8 cellular contexts compared by ENCODE assay signal in the genomic region with DNA sequence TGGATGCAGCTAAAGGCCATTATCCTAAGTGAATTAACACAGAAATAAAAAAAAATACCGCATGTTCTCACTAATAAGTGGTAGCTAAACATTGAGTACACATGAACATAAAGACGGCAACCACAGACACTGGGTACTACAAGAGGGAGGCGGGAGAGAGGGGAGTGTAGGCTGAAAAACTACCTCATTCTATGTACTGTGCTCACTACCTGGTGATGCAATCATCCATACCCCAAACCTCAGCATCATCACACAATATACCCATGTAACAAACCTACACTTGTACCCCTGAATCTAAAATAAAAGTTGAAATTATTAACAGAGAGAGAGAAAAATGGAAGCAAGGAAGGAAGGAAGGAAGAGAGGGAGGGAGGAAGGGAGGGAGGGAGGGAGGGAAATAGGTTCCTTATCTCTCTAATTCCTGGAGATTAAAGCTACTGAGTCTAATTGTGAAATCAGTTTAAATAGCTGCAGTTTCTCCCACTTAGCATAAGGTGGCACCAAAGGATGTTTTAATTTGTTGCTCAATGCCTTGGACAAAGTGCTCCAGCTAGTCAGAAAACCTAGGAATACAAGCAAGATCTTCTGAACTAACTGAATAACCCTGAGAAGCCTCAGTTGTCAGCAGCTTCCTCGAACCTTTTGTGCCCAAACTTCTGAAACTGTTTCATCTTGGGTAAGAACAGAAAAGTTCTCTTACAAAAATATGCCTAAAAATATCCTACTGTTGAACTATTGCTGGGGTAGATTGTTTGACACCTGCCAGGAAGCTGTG.
DNase-seq lines count a peak whose midpoint lies in the region; ATAC-seq lines count a peak whose summit lies in the region.

No MANE protein-coding gene starts in this region.

- H3K9me3 Mint-ChIP-seq in stimulated activated naive B cell treated with anti-CD40 and anti-IgM and Interleukin-4, amounts not matched to agents 10 μg/mL and 1 μg/mL and 100 μg/mL, for 72 hours = no peaks in the 10 kb centered on the region

- no peaks in the 10 kb centered on the region for H3K36me3 Mint-ChIP-seq in stimulated activated naive B cell treated with anti-CD40 and anti-IgM and Interleukin-4, amounts not matched to agents 10 μg/mL and 1 μg/mL and 100 μg/mL, for 72 hours

- DNase-seq in Caki2 (ENCODE audit: low read depth) (peak; percentile 34), NCI-H446 treated with DMSO at 0.1 percent for 48 hours (lab: John Stamatoyannopoulos, UW) (peak; percentile 29), amniotic stem cell (lab: John Stamatoyannopoulos, UW) (peak; percentile 42), iPS-NIHi11 (ENCODE audit: low spot score) (peak; percentile 54), ureter (ENCODE audit: low spot score) (no peak)
- DNase-seq in stimulated activated naive B cell treated with anti-CD40 and anti-IgM and Interleukin-4, amounts not matched to agents 10 μg/mL and 1 μg/mL and 100 μg/mL, for 72 hours = no peak

- in situ Hi-C loops in Caki2 (cut with HindIII; ENCODE audit: low pct_unique_long_range_greater_than_20kb, low sequenced_read_pairs) = no loop called here

- no peak overlapping the region for H3K27ac Mint-ChIP-seq in stimulated activated naive B cell treated with anti-CD40 and anti-IgM and Interleukin-4, amounts not matched to agents 10 μg/mL and 1 μg/mL and 100 μg/mL, for 72 hours

- H3K4me3 Mint-ChIP-seq in stimulated activated naive B cell treated with anti-CD40 and anti-IgM and Interleukin-4, amounts not matched to agents 10 μg/mL and 1 μg/mL and 100 μg/mL, for 72 hours = no peak overlapping the region

- H3K27me3 Mint-ChIP-seq in stimulated activated naive B cell treated with anti-CD40 and anti-IgM and Interleukin-4, amounts not matched to agents 10 μg/mL and 1 μg/mL and 100 μg/mL, for 72 hours = peaks cover 0 to 5% of the 10 kb centered on the region in 2 donors

- peaks cover 10 to 21% of the 10 kb centered on the region in 2 donors for H3K4me1 Mint-ChIP-seq in stimulated activated naive B cell treated with anti-CD40 and anti-IgM and Interleukin-4, amounts not matched to agents 10 μg/mL and 1 μg/mL and 100 μg/mL, for 72 hours

- ATAC-seq in GM19043 (IDR thresholded peaks at IDR 0.05; ENCODE audit: low read depth, unreplicated experiment) = peak; percentile 38
- ATAC-seq in HG03457 (IDR thresholded peaks at IDR 0.05; ENCODE audit: unreplicated experiment) = peak; percentile 34
- peak; percentile 56 to 65 for ATAC-seq in stimulated activated naive B cell treated with anti-CD40 and anti-IgM and Interleukin-4, amounts not matched to agents 10 μg/mL and 1 μg/mL and 100 μg/mL, for 72 hours (replicated peaks)

Comparison
In these comparisons a context has a peak if more than half of its experiments do, and no peak if none do; other contexts are left out.
1. DNase-seq: peak in Caki2 (single experiment), NCI-H446 treated with DMSO at 0.1 percent for 48 hours (single experiment), amniotic stem cell (single experiment) and iPS-NIHi11 (single experiment); none in stimulated activated naive B cell treated with anti-CD40 and anti-IgM and Interleukin-4, amounts not matched to agents 10 μg/mL and 1 μg/mL and 100 μg/mL, for 72 hours (single experiment) and ureter (single experiment).
2. Peak in every context shown above with its lines, with median percentiles within 50 percentile points of each other: ATAC-seq.